10 cellular contexts compared by ENCODE assay signal in genomic region chr2:102418421-102418961, GRCh38. TPM values are rescaled to one million over a fixed set of nuclear protein-coding genes. Genes with fewer than 3 reads are reported as not detected.
DNase-seq lines count a peak whose midpoint lies in the region; ATAC-seq, FAIRE-seq and TF ChIP-seq lines count a peak whose summit lies in the region.
"Had no signal": no experiment of that assay in that cellular context is flagged by ENCODE, and none has a peak within 500 bp of the region (broad histone marks: within the 10 kb centered on the region; RNA-seq: fewer than 3 reads in every experiment).

No MANE protein-coding gene starts in this region.

- DNase-seq in activated CD4-positive, alpha-beta T cell treated with anti-CD3 and anti-CD28 coated beads for 36 hours: no peak
- no peak for DNase-seq in activated CD4-positive, alpha-beta T cell treated with anti-CD3 and anti-CD28 coated beads for 4 hours
- DNase-seq in T-cell (peak in 1 of 34 experiments; percentile 5), HT-29 (ENCODE audit: low spot score) (no peak), urothelium cell line (ENCODE audit: low spot score) (no peak), osteocyte (ENCODE audit: extremely low spot score, unreplicated experiment) (no peak)
- no peak for DNase-seq in stimulated activated effector memory CD8-positive, alpha-beta T cell treated with anti-CD3 and anti-CD28 coated beads, Interleukin-12 subunit alpha, Interleukin-12 subunit beta, amount 100 ng/mL, for 72 hours (ENCODE audit: low spot score in 2 of 2)

- peaks cover 57% of the 10 kb centered on the region for H3K4me1 Mint-ChIP-seq in activated CD4-positive, alpha-beta T cell treated with anti-CD3 and anti-CD28 coated beads for 36 hours
- peaks cover 62 to 68% (median 64%) of the 10 kb centered on the region in 3 donors for H3K4me1 Mint-ChIP-seq in T-cell
- H3K4me1 Mint-ChIP-seq in stimulated activated effector memory CD8-positive, alpha-beta T cell treated with anti-CD3 and anti-CD28 coated beads, Interleukin-12 subunit alpha, Interleukin-12 subunit beta, amount 100 ng/mL, for 72 hours: peaks cover 55% of the 10 kb centered on the region
- H3K4me1 Mint-ChIP-seq in osteocyte (ENCODE audit: unreplicated experiment): no peaks in the 10 kb centered on the region

- no peak for FAIRE-seq in urothelium cell line (lab: Jason Lieb, UNC)
- FAIRE-seq: A204.1 had no signal

- intact Hi-C loops in activated CD4-positive, alpha-beta T cell treated with anti-CD3 and anti-CD28 coated beads for 36 hours (cut with DNase I, micrococcal nuclease): loop anchor here (1.0 to 2.0 kb wide), 5 partner anchors 19 to 412 kb away; no protein-coding TSS in a partner anchor

- peaks cover 8% of the 10 kb centered on the region for H3K9me3 Mint-ChIP-seq in activated CD4-positive, alpha-beta T cell treated with anti-CD3 and anti-CD28 coated beads for 36 hours (ENCODE audit: low read depth)
- peaks cover 0 to 4% (median 0%) of the 10 kb centered on the region in 3 donors for H3K9me3 Mint-ChIP-seq in T-cell
- H3K9me3 Mint-ChIP-seq in stimulated activated effector memory CD8-positive, alpha-beta T cell treated with anti-CD3 and anti-CD28 coated beads, Interleukin-12 subunit alpha, Interleukin-12 subunit beta, amount 100 ng/mL, for 72 hours: peaks cover 3% of the 10 kb centered on the region
- no peaks in the 10 kb centered on the region for H3K9me3 Mint-ChIP-seq in osteocyte (ENCODE audit: unreplicated experiment)

- peaks cover 14% of the 10 kb centered on the region for H3K36me3 Mint-ChIP-seq in activated CD4-positive, alpha-beta T cell treated with anti-CD3 and anti-CD28 coated beads for 36 hours (ENCODE audit: low read depth)
- no peaks in the 10 kb centered on the region for H3K36me3 Mint-ChIP-seq in T-cell
- peaks cover 5% of the 10 kb centered on the region for H3K36me3 Mint-ChIP-seq in stimulated activated effector memory CD8-positive, alpha-beta T cell treated with anti-CD3 and anti-CD28 coated beads, Interleukin-12 subunit alpha, Interleukin-12 subunit beta, amount 100 ng/mL, for 72 hours
- no peaks in the 10 kb centered on the region for H3K36me3 Mint-ChIP-seq in osteocyte (ENCODE audit: unreplicated experiment)

- H3K4me3 Mint-ChIP-seq in activated CD4-positive, alpha-beta T cell treated with anti-CD3 and anti-CD28 coated beads for 36 hours: peak overlapping the region; percentile 70
- H3K4me3 Mint-ChIP-seq in T-cell (peak overlapping the region; percentile 59 to 81 (median 62)), osteocyte (ENCODE audit: unreplicated experiment) (no peak overlapping the region)
- H3K4me3 Mint-ChIP-seq in stimulated activated effector memory CD8-positive, alpha-beta T cell treated with anti-CD3 and anti-CD28 coated beads, Interleukin-12 subunit alpha, Interleukin-12 subunit beta, amount 100 ng/mL, for 72 hours: peak overlapping the region; percentile 58

- no peak for TF ChIP-seq CTCF in osteocyte (IDR thresholded peaks at IDR 0.05)

- CTCF ChIA-PET in activated CD4-positive, alpha-beta T cell treated with anti-CD3 and anti-CD28 coated beads for 36 hours (lab: Charles Lee): interaction anchor here (0.7 to 4.9 kb wide), 10 partner anchors 9 to 393 kb away, joined by 3 to 20 read pairs (median 4); no protein-coding TSS in a partner anchor
- CTCF ChIA-PET in T-cell (lab: Charles Lee): interaction anchor here in 1 of 2 donors (0.7 to 1.4 kb wide), 8 partner anchors 12 to 183 kb away, joined by 3 to 6 read pairs (median 4); partner anchors contain the start of gene IL18R1

- POLR2A ChIA-PET in activated CD4-positive, alpha-beta T cell treated with anti-CD3 and anti-CD28 coated beads for 36 hours (lab: Charles Lee): no interaction called here
- POLR2A ChIA-PET in T-cell (lab: Charles Lee): no interaction called here

- peaks cover 7% of the 10 kb centered on the region for H3K27me3 Mint-ChIP-seq in activated CD4-positive, alpha-beta T cell treated with anti-CD3 and anti-CD28 coated beads for 36 hours
- H3K27me3 Mint-ChIP-seq in T-cell: no peaks in the 10 kb centered on the region
- H3K27me3 Mint-ChIP-seq in osteocyte (ENCODE audit: unreplicated experiment): peaks cover 18% of the 10 kb centered on the region

- peak overlapping the region; percentile 90 for H3K27ac Mint-ChIP-seq in activated CD4-positive, alpha-beta T cell treated with anti-CD3 and anti-CD28 coated beads for 36 hours
- H3K27ac Mint-ChIP-seq in T-cell: peak overlapping the region; percentile 89 to 94
- peak overlapping the region; percentile 64 for H3K27ac Mint-ChIP-seq in stimulated activated effector memory CD8-positive, alpha-beta T cell treated with anti-CD3 and anti-CD28 coated beads, Interleukin-12 subunit alpha, Interleukin-12 subunit beta, amount 100 ng/mL, for 72 hours
- H3K27ac Mint-ChIP-seq in osteocyte (ENCODE audit: unreplicated experiment): no peak overlapping the region

- ATAC-seq in activated CD4-positive, alpha-beta T cell treated with anti-CD3 and anti-CD28 coated beads for 36 hours: peak; percentile 61
- ATAC-seq in HG03066 (IDR thresholded peaks at IDR 0.05; ENCODE audit: low read depth, unreplicated experiment): peak; percentile 89
- peak; percentile 74 to 90 (median 85) for ATAC-seq in T-cell (replicated peaks in 1 of 4)
- peak; percentile 82 for ATAC-seq in stimulated activated effector memory CD8-positive, alpha-beta T cell treated with anti-CD3 and anti-CD28 coated beads, Interleukin-12 subunit alpha, Interleukin-12 subunit beta, amount 100 ng/mL, for 72 hours

RNA-seq across cellular contexts. Expression of gene IL18RAP, which starts 4.5 kb away (rescaled TPM):
- total RNA-seq in activated CD4-positive, alpha-beta T cell treated with anti-CD3 and anti-CD28 coated beads for 36 hours: 1 to 10 TPM; 6.8 to 7.4 TPM
- 1 to 10 TPM; 2.5 to 9.9 (median 6.4) TPM for total RNA-seq in T-cell
- not detected in 2 replicates for total RNA-seq in HT-29 (2014; rRNA removed; shearing (Covaris generic))
- total RNA-seq in osteocyte: not detected in 2 replicates

RNA-seq across cellular contexts. Expression of gene SLC9A4, which starts 54.5 kb away (rescaled TPM):
- total RNA-seq in activated CD4-positive, alpha-beta T cell treated with anti-CD3 and anti-CD28 coated beads for 36 hours: under 1 TPM in 1 of 2 experiments, not detected in 1; 0.11 TPM
- total RNA-seq in T-cell (under 1 TPM in 2 of 5 donors, not detected in 3; 0.09 to 0.13 TPM), osteocyte (not detected in 2 replicates)
- not detected in 2 replicates for total RNA-seq in HT-29 (2014; rRNA removed; shearing (Covaris generic))
- total RNA-seq: pulmonary artery endothelial cell had no signal
